1 cellular context compared by ENCODE assay signal in the genomic region with DNA sequence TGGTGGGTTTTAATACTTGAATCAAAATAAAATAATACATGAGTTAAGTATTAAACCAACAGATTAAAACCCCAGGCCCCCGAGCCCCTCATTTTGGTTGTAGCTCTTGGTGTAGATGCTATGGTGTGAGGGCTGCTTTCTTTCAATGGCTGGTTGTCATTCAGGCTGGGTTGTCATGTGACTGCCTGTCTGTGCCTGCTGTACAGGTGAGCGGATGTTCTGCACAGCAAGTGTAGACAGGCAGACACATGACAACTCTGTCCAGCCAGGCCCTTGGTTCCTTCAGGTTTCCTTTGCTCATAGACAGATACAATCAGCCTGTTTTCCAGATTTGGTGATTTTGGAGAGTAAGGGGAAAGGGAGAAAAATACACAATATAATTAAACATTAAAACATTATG.
TF ChIP-seq lines count a peak whose summit lies in the region.

No MANE protein-coding gene starts in this region.

TF ChIP-seq in H1, 55 proteins besides CTCF, POLR2A, EP300 and RAD21:
- TF ChIP-seq ZNF274 (IDR thresholded peaks at IDR 0.05; ENCODE audit: borderline replicate concordance, extremely low read depth, low read length) (no peak), MAFK (IDR thresholded peaks at IDR 0.05; ENCODE audit: low read depth, low read length) (no peak), EZH2 (IDR thresholded peaks at IDR 0.05; ENCODE audit: low read depth, low read length, severe bottlenecking) (no peak), SIN3A (conservative IDR thresholded peaks at IDR 0.05 in 1 of 2, IDR thresholded peaks at IDR 0.05 in 1 of 2; ENCODE audit: low read depth in 1 of 2, low read length in 2 of 2) (no peak), FOSL1 (IDR thresholded peaks at IDR 0.05; ENCODE audit: insufficient read depth, low read depth, low read length) (no peak), CBX8 (IDR thresholded peaks at IDR 0.05; ENCODE audit: borderline replicate concordance, low read depth, low read length) (no peak), CTBP2 (IDR thresholded peaks at IDR 0.05; ENCODE audit: borderline replicate concordance, insufficient read depth, insufficient read length, low read length) (no peak), TBP (IDR thresholded peaks at IDR 0.05; ENCODE audit: low read depth, low read length) (no peak), NANOG (IDR thresholded peaks at IDR 0.05; ENCODE audit: insufficient read depth, low read depth, low read length, poor library complexity, severe bottlenecking) (no peak)
